Comparison of ENCODE assay signal across 9 cellular contexts in the genomic region with DNA sequence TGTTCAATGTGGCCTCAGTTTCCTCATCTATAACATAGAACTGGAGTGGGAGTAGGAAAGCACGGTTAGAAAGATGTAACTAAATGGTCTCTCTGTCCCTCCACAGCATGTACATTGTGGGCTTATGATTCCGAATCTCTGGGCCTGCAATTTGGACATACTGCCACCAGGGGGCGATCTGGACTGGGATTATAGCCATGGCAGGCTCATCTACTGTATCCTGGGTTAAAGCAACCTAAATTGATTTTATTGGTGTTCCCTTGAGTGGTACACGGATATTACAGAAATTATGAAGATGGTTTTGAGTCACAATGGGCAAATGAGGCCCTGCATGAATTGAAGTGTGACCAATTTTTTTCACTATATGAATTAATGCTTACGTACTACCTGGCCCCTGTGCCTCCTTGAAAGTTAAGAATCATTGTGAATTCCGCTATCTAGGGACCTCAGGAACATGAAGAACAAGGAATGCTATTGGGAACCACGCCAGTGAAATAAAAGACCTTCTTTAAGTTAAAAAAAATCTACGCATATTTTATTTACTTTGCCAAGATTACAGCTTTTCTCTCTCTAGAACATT. TPM values are rescaled to one million over a fixed set of nuclear protein-coding genes. Genes with fewer than 3 reads are reported as not detected.
DNase-seq lines count a peak whose midpoint lies in the region; ATAC-seq and TF ChIP-seq lines count a peak whose summit lies in the region.
"Had no signal": no experiment of that assay in that cellular context is flagged by ENCODE, and none has a peak within 500 bp of the region (broad histone marks: within the 10 kb centered on the region; RNA-seq: fewer than 3 reads in every experiment).

No MANE protein-coding gene starts in this region.

- H3K36me3 Mint-ChIP-seq in immature natural killer cell: peaks cover 0 to 6% (median 0%) of the 10 kb centered on the region in 3 donors

- DNase-seq in heart left ventricle: no peak
- DNase-seq in cardiac septum (ENCODE audit: low spot score): no peak
- peak; percentile 76 for DNase-seq in activated CD8-positive, alpha-beta memory T cell treated with anti-CD3 and anti-CD28 coated beads for 24 hours
- DNase-seq in immature natural killer cell: peak in 2 of 3 donors; percentile 8 to 14
- no peak for DNase-seq in tibial artery
- DNase-seq in NCI-H510A treated with DMSO at 0.1 percent for 48 hours (lab: John Stamatoyannopoulos, UW): no peak
- DNase-seq in NCI-H345 treated with DMSO at 0.1 percent for 48 hours (lab: John Stamatoyannopoulos, UW; ENCODE audit: unreplicated experiment): no peak

- H3K9me3 ChIP-seq in heart left ventricle (peaks cover 0 to 19% (median 13%) of the 10 kb centered on the region in 12 donors), tibial artery (peaks cover 3 to 10% (median 9%) of the 10 kb centered on the region in 3 donors)

- H3K36me3 ChIP-seq in heart left ventricle (no peaks in the 10 kb centered on the region), tibial artery (no peaks in the 10 kb centered on the region)

- ATAC-seq in heart left ventricle (no peak), HG03432 (IDR thresholded peaks at IDR 0.05; ENCODE audit: unreplicated experiment) (no peak)

- no peaks in the 10 kb centered on the region for H3K4me1 Mint-ChIP-seq in immature natural killer cell

- peaks cover 0 to 54% (median 13%) of the 10 kb centered on the region in 9 donors for H3K27me3 ChIP-seq in heart left ventricle
- peaks cover 0 to 61% of the 10 kb centered on the region in 2 donors for H3K27me3 ChIP-seq in tibial artery

- H3K4me3 Mint-ChIP-seq in immature natural killer cell: no peak overlapping the region

- H3K27ac Mint-ChIP-seq in immature natural killer cell: no peak overlapping the region

- H3K27ac ChIP-seq in heart left ventricle: no peak overlapping the region
- H3K27ac ChIP-seq in tibial artery: no peak overlapping the region
- H3K27ac ChIP-seq: parathyroid adenoma had no signal

- H3K4me3 ChIP-seq in heart left ventricle (no peak overlapping the region), tibial artery (no peak overlapping the region)

- no peak for TF ChIP-seq POLR2A in heart left ventricle (IDR thresholded peaks at IDR 0.05)

- 53 to 60% (median 57%) methylated on average over 8 of the region's 8 CpGs for WGBS in heart left ventricle, 4 donors

- H3K27me3 Mint-ChIP-seq in immature natural killer cell (ENCODE audit: low read depth in 3 of 3): peaks cover 1 to 19% (median 12%) of the 10 kb centered on the region in 3 donors

- TF ChIP-seq CTCF in heart left ventricle (IDR thresholded peaks at IDR 0.05) (peak in 11 of 12 donors; percentile 12 to 53 (median 41)), tibial artery (IDR thresholded peaks at IDR 0.05) (peak; percentile 7 to 23)

- H3K9me3 Mint-ChIP-seq in immature natural killer cell: peaks cover 8 to 18% (median 15%) of the 10 kb centered on the region in 6 donors

- H3K4me1 ChIP-seq in heart left ventricle (no peaks in the 10 kb centered on the region), tibial artery (no peaks in the 10 kb centered on the region)
- H3K4me1 ChIP-seq: parathyroid adenoma had no signal

- intact Hi-C loops in heart left ventricle (cut with DNase I): no loop called here
- intact Hi-C loops in cardiac septum (cut with DNase I): no loop called here
- intact Hi-C loops in tibial artery (cut with DNase I; ENCODE audit: low total_unique reads): no loop called here

RNA-seq across cellular contexts. Expression of a gene that starts 32.9 kb away (rescaled TPM):
- total RNA-seq in heart left ventricle: 100 to 1,000 TPM in 2 of 9 donors, 10 to 100 TPM in 7; 35.8 to 143 (median 58.1) TPM
- polyA plus RNA-seq in heart left ventricle: 10 to 100 TPM; 57.3 to 89.8 TPM
- total RNA-seq in cardiac septum: 29.7 TPM
- polyA plus RNA-seq in immature natural killer cell: 10 to 100 TPM in 1 of 3 donors, 1 to 10 TPM in 2; 8.1 to 20.8 (median 8.4) TPM

RNA-seq across cellular contexts. Expression of a gene that starts 33.2 kb away (rescaled TPM):
- total RNA-seq in heart left ventricle (100 to 1,000 TPM in 2 of 9 donors, 10 to 100 TPM in 7; 27.5 to 157 (median 52.9) TPM), cardiac septum (33.5 TPM)
- polyA plus RNA-seq in heart left ventricle (100 to 1,000 TPM; 133 to 134 TPM), immature natural killer cell (10 to 100 TPM; 56.0 to 97.5 (median 59.7) TPM)

Comparison
In these comparisons a context has a peak if more than half of its experiments do, and no peak if none do; other contexts are left out.
1. DNase-seq: peak in activated CD8-positive, alpha-beta memory T cell treated with anti-CD3 and anti-CD28 coated beads for 24 hours (single experiment) and immature natural killer cell (2 of 3); none in heart left ventricle (0 of 5), cardiac septum (single experiment), tibial artery (0 of 2), NCI-H510A treated with DMSO at 0.1 percent for 48 hours (single experiment) and NCI-H345 treated with DMSO at 0.1 percent for 48 hours (single experiment).